Comparison of ENCODE assay signal across 14 cellular contexts in genomic region chr9:68427216-68427994, GRCh38.
DNase-seq lines count a peak whose midpoint lies in the region; TF ChIP-seq lines count a peak whose summit lies in the region.
"Had no signal": no experiment of that assay in that cellular context is flagged by ENCODE, and none has a peak within 500 bp of the region (broad histone marks: within the 10 kb centered on the region; RNA-seq: fewer than 3 reads in every experiment).

No MANE protein-coding gene starts in this region.

- no peaks in the 10 kb centered on the region for H3K36me3 ChIP-seq in MG63
- H3K36me3 ChIP-seq in stomach smooth muscle (ENCODE audit: control insufficient read depth in 2 of 2, insufficient read depth in 2 of 2, low read length in 2 of 2), result no peaks in the 10 kb centered on the region
- no peaks in the 10 kb centered on the region for H3K36me3 ChIP-seq in GM23248 (ENCODE audit: low read depth)
- H3K36me3 ChIP-seq in adrenal gland (replicated peaks in 1 of 2), result no peaks in the 10 kb centered on the region
- no peaks in the 10 kb centered on the region for H3K36me3 ChIP-seq in BE2C

- H3K9me2 ChIP-seq in GM23248 (ENCODE audit: insufficient read depth), result no peaks in the 10 kb centered on the region

- H3K4me2 ChIP-seq in GM23248 (ENCODE audit: unreplicated experiment), result no peak overlapping the region

- no peak for TF ChIP-seq POLR2A in adrenal gland (IDR thresholded peaks at IDR 0.05)

- H3F3A ChIP-seq in GM23248 (ENCODE audit: insufficient read depth), result no peaks in the 10 kb centered on the region

- peak overlapping the region; percentile 7 for H3K27ac Mint-ChIP-seq in mesothelial cell of epicardium
- H3K27ac Mint-ChIP-seq: CD4-positive, CD25-positive, alpha-beta regulatory T cell; HFFc6 had no signal

- TF ChIP-seq CTCF in mesothelial cell of epicardium (IDR thresholded peaks at IDR 0.05; ENCODE audit: unreplicated experiment) (no peak), adrenal gland (IDR thresholded peaks at IDR 0.05) (no peak), BE2C (IDR thresholded peaks at IDR 0.05; ENCODE audit: low read depth, low read length) (no peak)

- no peak overlapping the region for H2AFZ ChIP-seq in GM23248

- H3K27me3 Mint-ChIP-seq in mesothelial cell of epicardium (ENCODE audit: low read depth), result no peaks in the 10 kb centered on the region

- peaks cover 3% of the 10 kb centered on the region for H3K9me3 Mint-ChIP-seq in mesothelial cell of epicardium

- H3K4me1 ChIP-seq in stomach smooth muscle (ENCODE audit: control insufficient read depth, insufficient read depth, low read length), result peaks cover 19% of the 10 kb centered on the region
- H3K4me1 ChIP-seq in GM23248 (ENCODE audit: insufficient read depth), result no peaks in the 10 kb centered on the region
- H3K4me1 ChIP-seq in adrenal gland (replicated peaks in 1 of 2), result peaks cover 7 to 30% of the 10 kb centered on the region in 2 donors
- no peaks in the 10 kb centered on the region for H3K4me1 ChIP-seq in BE2C

- H3K4me3 ChIP-seq in MG63, result no peak overlapping the region
- H3K4me3 ChIP-seq in stomach smooth muscle (ENCODE audit: low read length in 2 of 2), result peak overlapping the region in 1 of 2 donors; percentile 17
- H3K4me3 ChIP-seq in GM23248, result no peak overlapping the region
- no peak overlapping the region for H3K4me3 ChIP-seq in adrenal gland
- H3K4me3 ChIP-seq in BE2C (ENCODE audit: low read depth, low read length), result no peak overlapping the region
- H3K4me3 ChIP-seq: K562 had no signal

- in situ Hi-C loops in GM23248 (cut with MboI), result no loop called here

- intact Hi-C loops in adrenal gland (cut with DNase I), result no loop called here

- peak; percentile 5 for DNase-seq in MG63
- peak; percentile 50 for DNase-seq in ecto neural progenitor cell (ENCODE audit: low spot score)
- DNase-seq in mesothelial cell of epicardium (ENCODE audit: low spot score in 2 of 2, unreplicated experiment in 2 of 2), result no peak
- DNase-seq in GM23248, result no peak
- no peak for DNase-seq in adrenal gland
- DNase-seq in BE2C, result no peak
- DNase-seq: AML-193; CD4-positive, CD25-positive, alpha-beta regulatory T cell; GOT3; HFFc6; NCI-H1092; NCI-H1694 treated with DMSO at 0.1 percent for 48 hours had no signal

- peaks cover 2% of the 10 kb centered on the region for H3K36me3 Mint-ChIP-seq in mesothelial cell of epicardium
- H3K36me3 Mint-ChIP-seq: CD4-positive, CD25-positive, alpha-beta regulatory T cell had no signal

- H3K79me2 ChIP-seq in GM23248 (ENCODE audit: insufficient read depth), result no peaks in the 10 kb centered on the region

- no peaks in the 10 kb centered on the region for H3K27me3 ChIP-seq in MG63
- no peaks in the 10 kb centered on the region for H3K27me3 ChIP-seq in stomach smooth muscle (ENCODE audit: control insufficient read depth in 1 of 2, insufficient read depth in 2 of 2, low read length in 2 of 2)
- H3K27me3 ChIP-seq in GM23248 (replicated peaks; ENCODE audit: insufficient read depth), result no peaks in the 10 kb centered on the region
- H3K27me3 ChIP-seq in adrenal gland, result no peaks in the 10 kb centered on the region
- no peaks in the 10 kb centered on the region for H3K27me3 ChIP-seq in BE2C

- peak overlapping the region; percentile 75 for H3K27ac ChIP-seq in stomach smooth muscle (ENCODE audit: low read length)
- H3K27ac ChIP-seq in GM23248, result no peak overlapping the region
- peak overlapping the region in 2 of 5 donors; percentile 39 to 57 for H3K27ac ChIP-seq in adrenal gland

- H3K9ac ChIP-seq in stomach smooth muscle (ENCODE audit: low read length in 2 of 2) (no peak overlapping the region), GM23248 (no peak overlapping the region)

- H3K4me1 Mint-ChIP-seq in mesothelial cell of epicardium, result peaks cover 35% of the 10 kb centered on the region
- H3K4me1 Mint-ChIP-seq: CD4-positive, CD25-positive, alpha-beta regulatory T cell had no signal

- H3K9me3 ChIP-seq in MG63 (no peaks in the 10 kb centered on the region), stomach smooth muscle (ENCODE audit: control insufficient read depth in 2 of 2, low read length in 2 of 2) (no peaks in the 10 kb centered on the region), GM23248 (ENCODE audit: low read depth) (no peaks in the 10 kb centered on the region), adrenal gland (replicated peaks in 1 of 3) (no peaks in the 10 kb centered on the region), BE2C (no peaks in the 10 kb centered on the region)

- H4K20me1 ChIP-seq in GM23248 (ENCODE audit: insufficient read depth), result no peaks in the 10 kb centered on the region

- no peak overlapping the region for H3K4me3 Mint-ChIP-seq in mesothelial cell of epicardium
- H3K4me3 Mint-ChIP-seq: CD4-positive, CD25-positive, alpha-beta regulatory T cell; HFFc6 had no signal

Comparison
In these comparisons a context has a peak if more than half of its experiments do, and no peak if none do; other contexts are left out.
1. DNase-seq: peak in MG63 (single experiment) and ecto neural progenitor cell (single experiment); none in mesothelial cell of epicardium (0 of 2), GM23248 (single experiment), adrenal gland (0 of 7) and BE2C (single experiment).